ENCODE assay signal across 1 cellular context in the genomic region with DNA sequence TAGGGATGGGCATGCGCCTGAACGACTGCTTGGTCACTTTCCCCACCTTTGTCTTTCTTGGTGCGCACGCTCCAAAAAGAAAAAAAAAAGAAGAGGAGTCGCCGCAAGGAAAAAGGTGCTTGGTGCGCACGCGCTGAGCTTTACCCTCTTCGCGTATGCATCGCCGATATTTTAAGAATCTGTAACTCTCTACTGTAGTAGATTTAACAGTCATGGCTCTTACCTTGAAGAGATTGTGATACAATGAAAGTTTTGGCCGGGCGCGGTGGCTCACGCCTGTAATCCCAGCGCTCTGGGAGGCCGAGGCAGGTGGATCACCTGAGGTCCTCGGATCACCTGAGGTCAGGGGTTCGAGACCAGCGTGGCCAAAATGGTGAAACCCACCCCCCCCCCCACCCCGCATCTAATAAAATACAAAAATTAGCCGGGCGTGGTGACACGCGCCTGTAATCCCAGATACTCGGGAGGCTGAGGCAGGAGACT.
A peak's percentile ranks its signal among the peaks of the same experiment; 100 is the strongest.
TF ChIP-seq lines count a peak whose summit lies in the region.

No MANE protein-coding gene starts in this region.

TF ChIP-seq in SK-N-SH, 30 proteins besides CTCF, POLR2A, EP300 and RAD21:
- TF ChIP-seq, protein P1, sequence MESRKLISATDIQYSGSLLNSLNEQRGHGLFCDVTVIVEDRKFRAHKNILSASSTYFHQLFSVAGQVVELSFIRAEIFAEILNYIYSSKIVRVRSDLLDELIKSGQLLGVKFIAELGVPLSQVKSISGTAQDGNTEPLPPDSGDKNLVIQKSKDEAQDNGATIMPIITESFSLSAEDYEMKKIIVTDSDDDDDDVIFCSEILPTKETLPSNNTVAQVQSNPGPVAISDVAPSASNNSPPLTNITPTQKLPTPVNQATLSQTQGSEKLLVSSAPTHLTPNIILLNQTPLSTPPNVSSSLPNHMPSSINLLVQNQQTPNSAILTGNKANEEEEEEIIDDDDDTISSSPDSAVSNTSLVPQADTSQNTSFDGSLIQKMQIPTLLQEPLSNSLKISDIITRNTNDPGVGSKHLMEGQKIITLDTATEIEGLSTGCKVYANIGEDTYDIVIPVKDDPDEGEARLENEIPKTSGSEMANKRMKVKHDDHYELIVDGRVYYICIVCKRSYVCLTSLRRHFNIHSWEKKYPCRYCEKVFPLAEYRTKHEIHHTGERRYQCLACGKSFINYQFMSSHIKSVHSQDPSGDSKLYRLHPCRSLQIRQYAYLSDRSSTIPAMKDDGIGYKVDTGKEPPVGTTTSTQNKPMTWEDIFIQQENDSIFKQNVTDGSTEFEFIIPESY (IDR thresholded peaks at IDR 0.05; ENCODE audit: borderline replicate concordance, low read depth), result no peak
- TF ChIP-seq GATA2 (CRISPR knock-in tag; IDR thresholded peaks at IDR 0.05) (no peak), EZH2phosphoT487 (IDR thresholded peaks at IDR 0.05; ENCODE audit: borderline replicate concordance, low read depth) (no peak), SMC3 (IDR thresholded peaks at IDR 0.05; ENCODE audit: low read depth, low read length) (no peak), CHD2 (IDR thresholded peaks at IDR 0.05; ENCODE audit: low read length, partially characterized antibody) (no peak), MXI1 (IDR thresholded peaks at IDR 0.05; ENCODE audit: low read depth, low read length) (peak; percentile 44; the same call in 1 of the 2 replicates), SIN3A (IDR thresholded peaks at IDR 0.05; ENCODE audit: borderline replicate concordance, low read depth, low read length) (no peak), TAF1 (IDR thresholded peaks at IDR 0.05; ENCODE audit: borderline replicate concordance, low read depth, low read length) (peak; percentile 52; the same call in 1 of the 2 replicates), RXRA (IDR thresholded peaks at IDR 0.05; ENCODE audit: borderline replicate concordance, low read depth) (no peak), YY1 (IDR thresholded peaks at IDR 0.05; ENCODE audit: low read depth) (no peak), NFIC (IDR thresholded peaks at IDR 0.05; ENCODE audit: borderline replicate concordance) (no peak), FOXJ3 (CRISPR knock-in tag; IDR thresholded peaks at IDR 0.05) (no peak), ELF1 (IDR thresholded peaks at IDR 0.05) (no peak), JUND (IDR thresholded peaks at IDR 0.05) (no peak), TCF12 (IDR thresholded peaks at IDR 0.05) (no peak), FOSL2 (IDR thresholded peaks at IDR 0.05; ENCODE audit: borderline replicate concordance, low read depth) (no peak), NRF1 (IDR thresholded peaks at IDR 0.05; ENCODE audit: low read depth, low read length) (peak; percentile 94)
- TF ChIP-seq, protein P2, sequence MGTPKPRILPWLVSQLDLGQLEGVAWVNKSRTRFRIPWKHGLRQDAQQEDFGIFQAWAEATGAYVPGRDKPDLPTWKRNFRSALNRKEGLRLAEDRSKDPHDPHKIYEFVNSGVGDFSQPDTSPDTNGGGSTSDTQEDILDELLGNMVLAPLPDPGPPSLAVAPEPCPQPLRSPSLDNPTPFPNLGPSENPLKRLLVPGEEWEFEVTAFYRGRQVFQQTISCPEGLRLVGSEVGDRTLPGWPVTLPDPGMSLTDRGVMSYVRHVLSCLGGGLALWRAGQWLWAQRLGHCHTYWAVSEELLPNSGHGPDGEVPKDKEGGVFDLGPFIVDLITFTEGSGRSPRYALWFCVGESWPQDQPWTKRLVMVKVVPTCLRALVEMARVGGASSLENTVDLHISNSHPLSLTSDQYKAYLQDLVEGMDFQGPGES (IDR thresholded peaks at IDR 0.05; ENCODE audit: low read depth, low read length), result no peak
- TF ChIP-seq, protein P3, sequence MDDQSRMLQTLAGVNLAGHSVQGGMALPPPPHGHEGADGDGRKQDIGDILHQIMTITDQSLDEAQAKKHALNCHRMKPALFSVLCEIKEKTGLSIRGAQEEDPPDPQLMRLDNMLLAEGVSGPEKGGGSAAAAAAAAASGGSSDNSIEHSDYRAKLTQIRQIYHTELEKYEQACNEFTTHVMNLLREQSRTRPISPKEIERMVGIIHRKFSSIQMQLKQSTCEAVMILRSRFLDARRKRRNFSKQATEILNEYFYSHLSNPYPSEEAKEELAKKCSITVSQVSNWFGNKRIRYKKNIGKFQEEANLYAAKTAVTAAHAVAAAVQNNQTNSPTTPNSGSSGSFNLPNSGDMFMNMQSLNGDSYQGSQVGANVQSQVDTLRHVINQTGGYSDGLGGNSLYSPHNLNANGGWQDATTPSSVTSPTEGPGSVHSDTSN (IDR thresholded peaks at IDR 0.05), result no peak
- TF ChIP-seq, protein P4, sequence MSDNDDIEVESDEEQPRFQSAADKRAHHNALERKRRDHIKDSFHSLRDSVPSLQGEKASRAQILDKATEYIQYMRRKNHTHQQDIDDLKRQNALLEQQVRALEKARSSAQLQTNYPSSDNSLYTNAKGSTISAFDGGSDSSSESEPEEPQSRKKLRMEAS (IDR thresholded peaks at IDR 0.05; ENCODE audit: low read depth), result peak; percentile 2; the same call in 1 of the 2 replicates
- TF ChIP-seq, protein P5, sequence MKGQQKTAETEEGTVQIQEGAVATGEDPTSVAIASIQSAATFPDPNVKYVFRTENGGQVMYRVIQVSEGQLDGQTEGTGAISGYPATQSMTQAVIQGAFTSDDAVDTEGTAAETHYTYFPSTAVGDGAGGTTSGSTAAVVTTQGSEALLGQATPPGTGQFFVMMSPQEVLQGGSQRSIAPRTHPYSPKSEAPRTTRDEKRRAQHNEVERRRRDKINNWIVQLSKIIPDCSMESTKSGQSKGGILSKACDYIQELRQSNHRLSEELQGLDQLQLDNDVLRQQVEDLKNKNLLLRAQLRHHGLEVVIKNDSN (IDR thresholded peaks at IDR 0.05; ENCODE audit: borderline replicate concordance, low read depth), result no peak
